Comparison of ENCODE assay signal across 8 cellular contexts in the genomic region with DNA sequence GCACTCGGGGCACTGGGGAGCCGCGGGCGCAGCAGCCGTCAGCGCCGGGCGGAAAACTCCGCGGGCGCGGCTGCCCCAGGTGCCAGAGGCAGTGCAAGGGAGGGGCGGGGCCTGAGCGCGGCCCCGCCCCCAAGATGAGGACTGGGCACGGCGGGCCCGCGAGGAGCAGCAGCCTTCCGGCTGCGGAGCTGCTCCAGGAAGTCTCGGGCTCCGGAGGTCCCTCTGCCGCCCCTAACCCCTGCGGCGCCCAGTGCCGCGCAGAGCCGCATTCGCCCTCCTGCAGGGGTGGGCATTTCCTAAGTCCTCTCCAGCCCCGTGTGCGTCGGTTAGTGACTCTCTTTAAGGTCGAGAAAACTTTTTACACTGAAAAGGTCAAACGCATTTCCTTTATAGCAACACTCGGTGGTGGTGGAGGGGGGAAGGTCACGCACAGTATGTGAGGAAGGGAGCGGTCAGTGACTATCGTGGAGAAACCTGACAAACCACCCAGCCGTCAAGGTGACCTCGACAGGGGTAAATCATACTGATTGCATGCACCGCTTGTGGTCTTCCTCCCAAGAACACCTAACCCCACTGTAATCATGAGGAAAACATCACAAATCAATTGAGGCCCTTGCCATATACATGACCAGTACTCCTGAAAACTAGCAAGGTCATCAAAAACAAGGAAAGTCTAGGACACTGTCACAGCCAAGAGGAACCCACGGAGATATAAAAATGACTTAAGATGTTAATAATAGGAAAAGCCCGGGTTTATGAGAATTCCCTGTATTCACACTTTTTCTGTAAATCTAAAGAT. TPM values are rescaled to one million over a fixed set of nuclear protein-coding genes. Genes with fewer than 3 reads are reported as not detected.
DNase-seq lines count a peak whose midpoint lies in the region; ATAC-seq and TF ChIP-seq lines count a peak whose summit lies in the region.

TSS of gene ANXA11 (minus strand) at position 60 of the 799 bp plus-strand sequence. CDS start 32,676 bp downstream, outside the sequence.

- peak; percentile 98 to 99 for TF ChIP-seq POLR2A in Peyer's patch (IDR thresholded peaks at IDR 0.05)

- H3F3A ChIP-seq in neural cell (ENCODE audit: insufficient read depth, low read length, poor library complexity, severe bottlenecking) = no peaks in the 10 kb centered on the region

- H3K27me3 Mint-ChIP-seq in activated T-helper 1 cell treated with anti-CD3 and anti-CD28 coated beads, Interleukin-12 subunit alpha, Interleukin-12 subunit beta, Interleukin-2, Interleukin-4 antibody, amounts not matched to agents 30 ng/mL and 10 ng/mL and 1 ng/mL, durations not matched to agents 14 hours and 24 hours and 36 hours (ENCODE audit: insufficient read depth) = peaks cover 5% of the 10 kb centered on the region

- H3K9me3 ChIP-seq in Peyer's patch (no peaks in the 10 kb centered on the region), neural cell (ENCODE audit: low read length) (no peaks in the 10 kb centered on the region), stomach smooth muscle (ENCODE audit: control insufficient read depth in 2 of 2, low read length in 2 of 2) (no peaks in the 10 kb centered on the region)

- no peaks in the 10 kb centered on the region for H3K36me3 ChIP-seq in Peyer's patch
- no peaks in the 10 kb centered on the region for H3K36me3 ChIP-seq in neural cell (ENCODE audit: insufficient read depth, low read length)
- H3K36me3 ChIP-seq in stomach smooth muscle (ENCODE audit: control insufficient read depth in 2 of 2, insufficient read depth in 2 of 2, low read length in 2 of 2) = no peaks in the 10 kb centered on the region

- H3K79me2 ChIP-seq in neural cell (replicated peaks; ENCODE audit: insufficient read depth, low read length) = no peaks in the 10 kb centered on the region

- TF ChIP-seq EP300 in neural cell (conservative IDR thresholded peaks at IDR 0.05; ENCODE audit: poor library complexity, severe bottlenecking) = no peak

- intact Hi-C loops in activated T-helper 1 cell treated with anti-CD3 and anti-CD28 coated beads, Interleukin-12 subunit alpha, Interleukin-12 subunit beta, Interleukin-2, Interleukin-4 antibody, amounts not matched to agents 30 ng/mL and 10 ng/mL and 1 ng/mL, durations not matched to agents 14 hours and 24 hours and 36 hours (cut with micrococcal nuclease) = loop anchor here (1.0 to 10.0 kb wide), 9 partner anchors 9 to 1903 kb away; partner anchors contain the start of genes PRXL2A, SH2D4B, TSPAN14 and ZCCHC24

- H3K4me3 Mint-ChIP-seq in activated T-helper 1 cell treated with anti-CD3 and anti-CD28 coated beads, Interleukin-12 subunit alpha, Interleukin-12 subunit beta, Interleukin-2, Interleukin-4 antibody, amounts not matched to agents 30 ng/mL and 10 ng/mL and 1 ng/mL, durations not matched to agents 14 hours and 24 hours and 36 hours = peak within 1 kb of the TSS; percentile 94

- no peaks in the 10 kb centered on the region for H3K9me3 Mint-ChIP-seq in activated T-helper 1 cell treated with anti-CD3 and anti-CD28 coated beads, Interleukin-12 subunit alpha, Interleukin-12 subunit beta, Interleukin-2, Interleukin-4 antibody, amounts not matched to agents 30 ng/mL and 10 ng/mL and 1 ng/mL, durations not matched to agents 14 hours and 24 hours and 36 hours

- no peaks in the 10 kb centered on the region for H3K9me2 ChIP-seq in neural cell (ENCODE audit: insufficient read depth, low read length)

- peak within 1 kb of the TSS; percentile 92 for H3K27ac Mint-ChIP-seq in activated T-helper 1 cell treated with anti-CD3 and anti-CD28 coated beads, Interleukin-12 subunit alpha, Interleukin-12 subunit beta, Interleukin-2, Interleukin-4 antibody, amounts not matched to agents 30 ng/mL and 10 ng/mL and 1 ng/mL, durations not matched to agents 14 hours and 24 hours and 36 hours

- peak within 1 kb of the TSS; percentile 51 for H3K4me2 ChIP-seq in neural cell (ENCODE audit: low read length)

- peak within 1 kb of the TSS; percentile 20 for H3K9ac ChIP-seq in neural cell (ENCODE audit: low read length)
- H3K9ac ChIP-seq in stomach smooth muscle (ENCODE audit: low read length in 2 of 2) = peak within 1 kb of the TSS; percentile 61 to 93

- no peak for TF ChIP-seq RAD21 in neural cell (conservative IDR thresholded peaks at IDR 0.05)

- H3K27me3 ChIP-seq in Peyer's patch (no peaks in the 10 kb centered on the region), neural cell (ENCODE audit: insufficient read depth, low read depth, low read length) (peaks cover 28% of the 10 kb centered on the region), stomach smooth muscle (ENCODE audit: control insufficient read depth in 1 of 2, insufficient read depth in 2 of 2, low read length in 2 of 2) (no peaks in the 10 kb centered on the region)

- H3K4me3 ChIP-seq in Peyer's patch (peak within 1 kb of the TSS; percentile 85 to 99 (median 96)), neural cell (ENCODE audit: low read length) (peak within 1 kb of the TSS; percentile 66), stomach smooth muscle (ENCODE audit: low read length in 2 of 2) (peak within 1 kb of the TSS; percentile 84 to 86)

- no peaks in the 10 kb centered on the region for H4K20me1 ChIP-seq in neural cell (ENCODE audit: insufficient read depth)

- peaks cover 50% of the 10 kb centered on the region for H3K4me1 Mint-ChIP-seq in activated T-helper 1 cell treated with anti-CD3 and anti-CD28 coated beads, Interleukin-12 subunit alpha, Interleukin-12 subunit beta, Interleukin-2, Interleukin-4 antibody, amounts not matched to agents 30 ng/mL and 10 ng/mL and 1 ng/mL, durations not matched to agents 14 hours and 24 hours and 36 hours (ENCODE audit: low read depth)

- no peak for TF ChIP-seq CTCF in Peyer's patch (IDR thresholded peaks at IDR 0.05)
- TF ChIP-seq CTCF in neural cell (IDR thresholded peaks at IDR 0.05; ENCODE audit: poor library complexity, severe bottlenecking) = no peak

- ATAC-seq in GM21447 (IDR thresholded peaks at IDR 0.05; ENCODE audit: unreplicated experiment) = peak; percentile 77

- H3K27ac ChIP-seq in Peyer's patch = peak within 1 kb of the TSS; percentile 99 to 100 (median 99)
- no peak within 1 kb of the TSS for H3K27ac ChIP-seq in neural cell (ENCODE audit: low read length)
- peak within 1 kb of the TSS; percentile 90 for H3K27ac ChIP-seq in stomach smooth muscle (ENCODE audit: low read length)

- no peak within 1 kb of the TSS for H2AFZ ChIP-seq in neural cell (ENCODE audit: low read depth, low read length)

- H3K36me3 Mint-ChIP-seq in activated T-helper 1 cell treated with anti-CD3 and anti-CD28 coated beads, Interleukin-12 subunit alpha, Interleukin-12 subunit beta, Interleukin-2, Interleukin-4 antibody, amounts not matched to agents 30 ng/mL and 10 ng/mL and 1 ng/mL, durations not matched to agents 14 hours and 24 hours and 36 hours (ENCODE audit: low read depth) = peaks cover 16% of the 10 kb centered on the region

- DNase-seq in DMS153 (lab: John Stamatoyannopoulos, UW) = peak; percentile 72
- DNase-seq in HuH-7 (ENCODE audit: low spot score) = peak; percentile 76
- peak; percentile 88 to 95 (median 92) for DNase-seq in Peyer's patch
- peak; percentile 76 for DNase-seq in activated T-helper 1 cell treated with anti-CD3 and anti-CD28 coated beads, Interleukin-12 subunit alpha, Interleukin-12 subunit beta, Interleukin-2, Interleukin-4 antibody, amounts not matched to agents 30 ng/mL and 10 ng/mL and 1 ng/mL, durations not matched to agents 14 hours and 24 hours and 36 hours (ENCODE audit: low spot score)
- DNase-seq in fibroblast of peridontal ligament (ENCODE audit: extremely low read depth) = peak; percentile 54

- H3K4me1 ChIP-seq in Peyer's patch (peaks cover 4 to 46% (median 20%) of the 10 kb centered on the region in 4 donors), stomach smooth muscle (ENCODE audit: control insufficient read depth, insufficient read depth, low read length) (peaks cover 62% of the 10 kb centered on the region)

TF ChIP-seq in neural cell, 6 proteins besides CTCF, POLR2A, EP300 and RAD21:
- TF ChIP-seq SMC3 (conservative IDR thresholded peaks at IDR 0.05; ENCODE audit: poor library complexity) (no peak), MXI1 (conservative IDR thresholded peaks at IDR 0.05; ENCODE audit: poor library complexity, severe bottlenecking) (no peak), EZH2 (IDR thresholded peaks at IDR 0.05; ENCODE audit: borderline replicate concordance, insufficient read depth, low read length, poor library complexity, severe bottlenecking) (no peak), TAF1 (IDR thresholded peaks at IDR 0.05; ENCODE audit: low read depth) (no peak), POLR2AphosphoS5 (IDR thresholded peaks at IDR 0.05) (no peak), REST (IDR thresholded peaks at IDR 0.05; ENCODE audit: borderline replicate concordance) (no peak)

RNA-seq across cellular contexts. Expression of gene ANXA11, which starts in this region (rescaled TPM):
- total RNA-seq in Peyer's patch = 100 to 1,000 TPM; 110 to 269 (median 238) TPM
- total RNA-seq in activated T-helper 1 cell treated with anti-CD3 and anti-CD28 coated beads, Interleukin-12 subunit alpha, Interleukin-12 subunit beta, Interleukin-2, Interleukin-4 antibody, amounts not matched to agents 30 ng/mL and 10 ng/mL and 1 ng/mL, durations not matched to agents 14 hours and 24 hours and 36 hours = 216 and 239 TPM in 2 replicates
- polyA plus RNA-seq in neural cell = not detected in 2 replicates
- polyA minus RNA-seq in neural cell = not detected in 2 replicates
